19 cellular contexts compared by ENCODE assay signal in the genomic region with DNA sequence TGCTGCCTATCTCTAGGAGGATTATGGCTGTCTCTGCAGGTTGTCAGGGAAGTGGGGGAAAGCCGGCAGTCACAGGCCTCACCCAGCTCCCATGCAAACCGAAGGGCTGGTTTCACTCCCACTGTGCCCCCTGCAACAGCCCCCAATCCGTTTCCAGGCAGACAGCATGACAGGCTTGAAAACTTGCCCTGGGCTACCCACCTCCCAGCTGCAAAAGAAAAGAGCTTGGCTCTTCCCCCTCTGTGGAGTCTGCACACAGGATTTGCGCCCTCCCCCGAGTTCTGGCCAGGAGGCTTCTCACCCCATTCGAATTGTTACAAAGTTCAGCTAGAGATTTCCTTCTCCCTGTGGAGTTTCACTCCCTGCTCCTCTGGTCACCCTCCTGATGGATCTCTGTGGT.
A peak's percentile ranks its signal among the peaks of the same experiment; 100 is the strongest.
DNase-seq lines count a peak whose midpoint lies in the region; ATAC-seq, FAIRE-seq and TF ChIP-seq lines count a peak whose summit lies in the region.
"Had no signal": no experiment of that assay in that cellular context is flagged by ENCODE, and none has a peak within 500 bp of the region (broad histone marks: within the 10 kb centered on the region; RNA-seq: fewer than 3 reads in every experiment).

No MANE protein-coding gene starts in this region.

- no peaks in the 10 kb centered on the region for H3K9me1 ChIP-seq in K562 (ENCODE audit: control insufficient read depth, insufficient read depth, low read length)

- no peak overlapping the region for H2BK120ac ChIP-seq in mesendoderm (ENCODE audit: low read depth, low read length)

- ATAC-seq in K562 = no peak; the same call in 2 of the 3 replicates
- ATAC-seq: Right ventricle myocardium inferior had no signal

- no peak overlapping the region for H3K4ac ChIP-seq in mesendoderm (ENCODE audit: low read depth, low read length)

- FAIRE-seq in K562 (lab: Jason Lieb, UNC) = no peak
- FAIRE-seq in HTR-8/SVneo (lab: Jason Lieb, UNC) = no peak
- FAIRE-seq: A204.1, GM18507 had no signal

- peak overlapping the region; percentile 63; the same call in 1 of the 2 replicates for H2AFZ ChIP-seq in K562 (ENCODE audit: low read depth, low read length)

- no peak overlapping the region for H3K56ac ChIP-seq in mesendoderm (ENCODE audit: low read length)

- no peaks in the 10 kb centered on the region for H3K79me1 ChIP-seq in mesendoderm (ENCODE audit: low read length)

- no peak overlapping the region for H2BK15ac ChIP-seq in mesendoderm (replicated peaks; ENCODE audit: low read depth)

- CTCF ChIA-PET in K562 (lab: Yijun Ruan, JAX; ENCODE audit: low intra/inter-chr PET ratio) = no interaction called here

- H3K4me2 ChIP-seq in K562 (ENCODE audit: insufficient read depth, low read length) (no peak overlapping the region), mesendoderm (ENCODE audit: low read length) (no peak overlapping the region)

- H3K23ac ChIP-seq in mesendoderm (ENCODE audit: low read length) = no peak overlapping the region

- POLR2A ChIA-PET in K562 (lab: Yijun Ruan, JAX) = no interaction called here

- in situ Hi-C loops in K562 (cut with MboI) = no loop called here

- H3K9ac ChIP-seq in HUES48 (ENCODE audit: low read depth, low read length) = no peak overlapping the region
- H3K9ac ChIP-seq in K562 (ENCODE audit: insufficient read depth in 1 of 2, low read depth in 2 of 2, low read length in 2 of 2) = no peak overlapping the region
- no peak overlapping the region for H3K9ac ChIP-seq in mesendoderm (ENCODE audit: low read length)

- no peak overlapping the region for H2BK5ac ChIP-seq in mesendoderm (ENCODE audit: low read length)

- peak overlapping the region; percentile 39 for H3K18ac ChIP-seq in mesendoderm (ENCODE audit: low read length)

- no peak for TF ChIP-seq CTCF in K562 (IDR thresholded peaks at IDR 0.05 in 2 of 3, conservative IDR thresholded peaks at IDR 0.05 in 1 of 3; ENCODE audit: insufficient read depth in 2 of 3, low read depth in 1 of 3, low read length in 3 of 3)
- no peak for TF ChIP-seq CTCF in suprapubic skin (IDR thresholded peaks at IDR 0.05)

- TF ChIP-seq EP300 in K562 (IDR thresholded peaks at IDR 0.05; ENCODE audit: low read length) = no peak
- no peak for TF ChIP-seq EP300 in suprapubic skin (IDR thresholded peaks at IDR 0.05)

- H3K36me3 ChIP-seq in HUES48 (ENCODE audit: control insufficient read depth, insufficient read depth, low read length) (no peaks in the 10 kb centered on the region), K562 (ENCODE audit: control insufficient read depth, insufficient read depth, low read length) (no peaks in the 10 kb centered on the region), mesendoderm (ENCODE audit: control insufficient read depth, insufficient read depth, low read length) (no peaks in the 10 kb centered on the region), suprapubic skin (no peaks in the 10 kb centered on the region)

- TF ChIP-seq POLR2A in K562 (conservative IDR thresholded peaks at IDR 0.05) (no peak), suprapubic skin (IDR thresholded peaks at IDR 0.05) (no peak)

- WGBS in K562 (ENCODE audit: insufficient coverage, low coverage, missing lambda C conversion rate) = 31% methylated on average over 3 of the region's 6 CpGs
- no CpG with 5 or more reads among the region's 6 CpGs for WGBS in mesendoderm (ENCODE audit: extremely low coverage, insufficient coverage, low lambda C conversion rate)
- WGBS in suprapubic skin = 49% methylated on average over 6 of the region's 6 CpGs

- H3K27ac ChIP-seq in HUES48 (ENCODE audit: low read depth, low read length) = peak overlapping the region; percentile 14
- H3K27ac ChIP-seq in K562 (ENCODE audit: extremely low read depth, low read depth, low read length) = no peak overlapping the region
- H3K27ac ChIP-seq in mesendoderm (ENCODE audit: low read depth, low read length) = no peak overlapping the region
- no peak overlapping the region for H3K27ac ChIP-seq in suprapubic skin

- DNase-seq in Ammon's horn (ENCODE audit: low spot score) (peak; percentile 15), K562 (ENCODE audit: extremely low read depth in 1 of 4, low spot score in 3 of 4) (no peak), mesendoderm (no peak), SIG-M5 (lab: John Stamatoyannopoulos, UW) (no peak), HTR-8/SVneo (ENCODE audit: insufficient read length, low spot score) (no peak), suprapubic skin (ENCODE audit: low spot score in 2 of 2) (no peak)
- DNase-seq in stimulated activated naive CD4-positive, alpha-beta T cell (lab: John Stamatoyannopoulos, UW) = no peak
- DNase-seq: GDM1, KG1, NCI-H1105, NCI-H1694 treated with DMSO at 0.1 percent for 48 hours, NCI-H2081 treated with DMSO at 0.1 percent for 48 hours, NCI-H2227 treated with DMSO at 0.1 percent for 48 hours, NCI-H524, NCI-H82 had no signal

- H4K20me1 ChIP-seq in K562 (replicated peaks; ENCODE audit: control insufficient read depth, insufficient read depth, low read length) = no peaks in the 10 kb centered on the region

- no peak overlapping the region for H4K8ac ChIP-seq in mesendoderm (ENCODE audit: low read depth, low read length)

- no peak overlapping the region for H4K5ac ChIP-seq in mesendoderm (ENCODE audit: low read length)

- H3K4me1 ChIP-seq in HUES48 (ENCODE audit: control insufficient read depth, insufficient read depth, low read length) (peaks cover 6% of the 10 kb centered on the region; the same call in 1 of the 2 replicates), K562 (replicated peaks in 1 of 2; ENCODE audit: control insufficient read depth in 2 of 2, insufficient read depth in 2 of 2, low read length in 2 of 2) (no peaks in the 10 kb centered on the region; a peak in 1 of 5 replicates), mesendoderm (ENCODE audit: control insufficient read depth, low read depth, low read length) (no peaks in the 10 kb centered on the region), suprapubic skin (no peaks in the 10 kb centered on the region)

- H3K4me3 ChIP-seq in HUES48 (ENCODE audit: low read depth, low read length) (no peak overlapping the region), K562 (no peak overlapping the region), mesendoderm (ENCODE audit: low read length) (no peak overlapping the region), suprapubic skin (no peak overlapping the region)

- intact Hi-C loops in K562 (cut with micrococcal nuclease) = no loop called here

- no peaks in the 10 kb centered on the region for H3K79me2 ChIP-seq in K562 (ENCODE audit: control insufficient read depth, insufficient read depth, low read length)
- no peaks in the 10 kb centered on the region for H3K79me2 ChIP-seq in mesendoderm (ENCODE audit: control insufficient read depth, insufficient read depth, low read length)

- BruUV-seq in K562 (replicated peaks; lab: Mats Ljungman, UMichigan) = no TSS peak

- H2AK5ac ChIP-seq in mesendoderm (ENCODE audit: low read length) = no peak overlapping the region

- H3K27me3 ChIP-seq in HUES48 (ENCODE audit: control insufficient read depth, insufficient read depth, low read length) = no peaks in the 10 kb centered on the region
- H3K27me3 ChIP-seq in K562 (ENCODE audit: control insufficient read depth in 2 of 2, insufficient read depth in 2 of 2, low read length in 2 of 2) = no peaks in the 10 kb centered on the region
- H3K27me3 ChIP-seq in mesendoderm (ENCODE audit: insufficient read depth, low read length, poor library complexity) = no peaks in the 10 kb centered on the region
- H3K27me3 ChIP-seq in suprapubic skin = no peaks in the 10 kb centered on the region

- H3K9me3 ChIP-seq in HUES48 (ENCODE audit: control insufficient read depth, insufficient read depth, low read length) (peaks cover 4% of the 10 kb centered on the region; the same call in 1 of the 2 replicates), K562 (replicated peaks; ENCODE audit: control insufficient read depth, insufficient read depth, low read depth, low read length) (no peaks in the 10 kb centered on the region), suprapubic skin (no peaks in the 10 kb centered on the region)

- no peak for TF ChIP-seq RAD21 in K562 (CRISPR knock-in tag; conservative IDR thresholded peaks at IDR 0.05 in 1 of 2, IDR thresholded peaks at IDR 0.05 in 1 of 2)

TF ChIP-seq in K562, 482 proteins besides CTCF, POLR2A, EP300 and RAD21 (continues in another document):
- TF ChIP-seq, protein P1, sequence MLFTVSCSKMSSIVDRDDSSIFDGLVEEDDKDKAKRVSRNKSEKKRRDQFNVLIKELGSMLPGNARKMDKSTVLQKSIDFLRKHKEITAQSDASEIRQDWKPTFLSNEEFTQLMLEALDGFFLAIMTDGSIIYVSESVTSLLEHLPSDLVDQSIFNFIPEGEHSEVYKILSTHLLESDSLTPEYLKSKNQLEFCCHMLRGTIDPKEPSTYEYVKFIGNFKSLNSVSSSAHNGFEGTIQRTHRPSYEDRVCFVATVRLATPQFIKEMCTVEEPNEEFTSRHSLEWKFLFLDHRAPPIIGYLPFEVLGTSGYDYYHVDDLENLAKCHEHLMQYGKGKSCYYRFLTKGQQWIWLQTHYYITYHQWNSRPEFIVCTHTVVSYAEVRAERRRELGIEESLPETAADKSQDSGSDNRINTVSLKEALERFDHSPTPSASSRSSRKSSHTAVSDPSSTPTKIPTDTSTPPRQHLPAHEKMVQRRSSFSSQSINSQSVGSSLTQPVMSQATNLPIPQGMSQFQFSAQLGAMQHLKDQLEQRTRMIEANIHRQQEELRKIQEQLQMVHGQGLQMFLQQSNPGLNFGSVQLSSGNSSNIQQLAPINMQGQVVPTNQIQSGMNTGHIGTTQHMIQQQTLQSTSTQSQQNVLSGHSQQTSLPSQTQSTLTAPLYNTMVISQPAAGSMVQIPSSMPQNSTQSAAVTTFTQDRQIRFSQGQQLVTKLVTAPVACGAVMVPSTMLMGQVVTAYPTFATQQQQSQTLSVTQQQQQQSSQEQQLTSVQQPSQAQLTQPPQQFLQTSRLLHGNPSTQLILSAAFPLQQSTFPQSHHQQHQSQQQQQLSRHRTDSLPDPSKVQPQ (CRISPR knock-in tag; IDR thresholded peaks at IDR 0.05; ENCODE audit: borderline replicate concordance) = no peak
- TF ChIP-seq ESRRB (CRISPR knock-in tag; IDR thresholded peaks at IDR 0.05; ENCODE audit: borderline replicate concordance) (no peak), ADNP (tag; IDR thresholded peaks at IDR 0.05) (no peak)
